ENCODE assay signal across 28 cellular contexts in genomic region chr12:115243933-115244628, GRCh38.
"Had no signal": no experiment of that assay in that cellular context is flagged by ENCODE, and none has a peak within 500 bp of the region (broad histone marks: within the 10 kb centered on the region; RNA-seq: fewer than 3 reads in every experiment).

No MANE protein-coding gene starts in this region.

- H3K27ac ChIP-seq: VCaP had no signal

- ATAC-seq: activated CD4-positive, alpha-beta T cell treated with anti-CD3 and anti-CD28 coated beads for 36 hours; activated CD4-positive, CD25-positive, alpha-beta regulatory T cell treated with anti-CD3 and anti-CD28 coated beads, Interleukin-2, amount 50 U/mL, for 24 hours; activated CD8-positive, alpha-beta memory T cell treated with anti-CD3 and anti-CD28 coated beads, Interleukin-2, amount 10 ng/mL, durations not matched to agents 7 days and 5 days; activated CD8-positive, alpha-beta T cell treated with anti-CD3 and anti-CD28 coated beads, Interleukin-2, amount 10 ng/mL, durations not matched to agents 7 days and 5 days; activated naive CD8-positive, alpha-beta T cell treated with anti-CD3 and anti-CD28 coated beads, Interleukin-2, amount 50 U/mL, for 24 hours had no signal

- DNase-seq: activated CD4-positive, alpha-beta memory T cell treated with anti-CD3 and anti-CD28 coated beads, Interleukin-2, amount 10 ng/mL, durations not matched to agents 7 days and 5 days; activated CD4-positive, alpha-beta T cell treated with anti-CD3 and anti-CD28 coated beads for 1 hour; activated CD4-positive, alpha-beta T cell treated with anti-CD3 and anti-CD28 coated beads for 36 hours; activated CD4-positive, alpha-beta T cell treated with anti-CD3 and anti-CD28 coated beads for 48 hours; activated CD4-positive, alpha-beta T cell treated with anti-CD3 and anti-CD28 coated beads, Interleukin-2, amount 10 ng/mL, durations not matched to agents 7 days and 5 days; activated CD4-positive, alpha-beta T cell treated with anti-CD3 and anti-CD28 coated beads, Interleukin-2, amount 50 U/mL, for 48 hours; activated CD4-positive, CD25-positive, alpha-beta regulatory T cell; activated CD8-positive, alpha-beta memory T cell treated with anti-CD3 and anti-CD28 coated beads for 24 hours; activated CD8-positive, alpha-beta memory T cell treated with anti-CD3 and anti-CD28 coated beads, Interleukin-2, amount 10 ng/mL, durations not matched to agents 7 days and 5 days; activated CD8-positive, alpha-beta memory T cell treated with anti-CD3 and anti-CD28 coated beads, Interleukin-2, amount 50 U/mL, for 48 hours; activated CD8-positive, alpha-beta T cell treated with anti-CD3 and anti-CD28 coated beads, Interleukin-2, amount 10 ng/mL, durations not matched to agents 7 days and 5 days; activated effector memory CD4-positive, alpha-beta T cell treated with Interleukin-2 at 50 U/mL for 16 hours; activated gamma-delta T cell; activated naive CD4-positive, alpha-beta T cell treated with anti-CD3 and anti-CD28 coated beads, Interleukin-2, amount 10 ng/mL, durations not matched to agents 7 days and 5 days; activated naive CD4-positive, alpha-beta T cell treated with Interleukin-2 at 50 U/mL for 16 hours; activated naive CD8-positive, alpha-beta T cell treated with anti-CD3 and anti-CD28 coated beads, Interleukin-2, amount 10 ng/mL, durations not matched to agents 7 days and 5 days; activated naive CD8-positive, alpha-beta T cell treated with anti-CD3 and anti-CD28 coated beads, Interleukin-2, amount 50 U/mL, for 24 hours; activated T-cell treated with anti-CD3 and anti-CD28 coated beads, Interleukin-2, amount 50 U/mL, for 24 hours; activated T-cell treated with anti-CD3 and anti-CD28 coated beads, Interleukin-2, amount 50 U/mL, for 48 hours; amniotic stem cell; aorta; central memory CD4-positive, alpha-beta T cell; T-helper 1 cell; T-helper 2 cell; T-helper 9 cell had no signal

- FAIRE-seq: TTC549 had no signal
